8 cellular contexts compared by ENCODE assay signal in the genomic region with DNA sequence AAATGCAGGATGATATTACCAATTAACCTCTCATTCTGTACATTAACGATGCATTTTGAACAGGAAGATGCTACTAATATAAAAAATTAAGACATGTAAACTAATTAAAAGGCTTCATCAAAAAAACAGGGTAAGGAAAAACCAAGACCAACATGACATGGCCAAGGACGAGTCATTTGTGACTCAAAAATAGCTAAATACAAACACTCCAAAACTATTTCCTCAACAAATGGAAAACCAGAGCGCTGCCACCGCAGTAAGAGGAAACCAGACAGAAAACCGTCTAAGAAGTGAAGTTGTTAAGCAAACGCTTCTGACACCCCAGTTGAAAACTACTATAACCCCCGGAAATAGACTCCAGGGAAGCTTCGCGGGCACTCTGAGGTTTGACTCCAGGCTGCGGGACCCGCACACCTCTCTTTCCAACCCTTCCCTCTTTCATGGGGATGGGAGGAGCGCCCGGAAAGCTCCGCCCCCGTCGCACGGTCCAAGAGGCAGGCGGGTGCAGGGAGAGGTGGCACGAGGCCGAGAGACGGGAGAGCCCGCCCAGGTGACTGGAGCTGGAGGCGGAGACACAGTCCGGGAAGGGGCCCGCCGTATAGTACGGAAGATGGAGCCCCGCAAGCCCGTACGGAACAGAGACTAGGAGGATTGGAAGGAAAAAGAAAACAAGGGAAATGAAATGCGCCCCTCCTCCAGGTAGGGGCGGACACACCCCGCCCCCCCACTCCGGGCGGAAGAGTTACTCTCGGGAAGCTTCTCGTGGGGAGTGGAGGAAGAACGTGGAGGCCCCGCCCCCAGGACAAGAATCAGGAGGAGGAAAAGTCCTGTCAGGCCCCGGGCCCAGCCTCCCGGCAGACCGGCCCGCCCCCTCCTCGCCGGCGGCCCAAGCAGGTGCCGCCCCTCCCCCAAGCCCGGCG. TPM values are rescaled to one million over a fixed set of nuclear protein-coding genes. Genes with fewer than 3 reads are reported as not detected.
DNase-seq lines count a peak whose midpoint lies in the region; ATAC-seq and TF ChIP-seq lines count a peak whose summit lies in the region.

No MANE protein-coding gene starts in this region.

- H3K9ac ChIP-seq in adipocyte (ENCODE audit: low read length), result peak overlapping the region; percentile 90
- H3K9ac ChIP-seq in parathyroid adenoma, result peak overlapping the region; percentile 77

- H3K36me3 ChIP-seq in adipocyte (ENCODE audit: control insufficient read depth, insufficient read depth, low read length, severe bottlenecking) (no peaks in the 10 kb centered on the region), parathyroid adenoma (ENCODE audit: control insufficient read depth, insufficient read depth, low read length) (no peaks in the 10 kb centered on the region), tibial nerve (peaks cover 0 to 19% (median 0%) of the 10 kb centered on the region in 3 donors)

- WGBS in tibial nerve, 2 donors, result 1 to 2% methylated on average over 39 to 48 of the region's 49 CpGs

- peak; percentile 35 to 70 for TF ChIP-seq EP300 in tibial nerve (IDR thresholded peaks at IDR 0.05)

- peak overlapping the region; percentile 73 for H2AFZ ChIP-seq in parathyroid adenoma

- peak in 1 of 2 donors; percentile 40 for TF ChIP-seq POLR2A in tibial nerve (IDR thresholded peaks at IDR 0.05)

- DNase-seq in GM10266 (ENCODE audit: extremely low spot score) (peak; percentile 86), NCI-H1105 treated with DMSO at 0.1 percent for 48 hours (lab: John Stamatoyannopoulos, UW) (peak; percentile 79), SW 1271 (lab: John Stamatoyannopoulos, UW) (peak; percentile 84 to 94), adipocyte (ENCODE audit: low read depth) (peak; percentile 93), cardiac septum (ENCODE audit: low spot score) (peak; percentile 96), tibial nerve (ENCODE audit: low spot score in 2 of 2) (peak; percentile 85 to 90)

- peaks cover 22% of the 10 kb centered on the region for H3K79me2 ChIP-seq in parathyroid adenoma

- H3K4me3 ChIP-seq in adipocyte (ENCODE audit: low read length) (peak overlapping the region; percentile 94), parathyroid adenoma (ENCODE audit: low read depth, low read length) (peak overlapping the region; percentile 90), tibial nerve (peak overlapping the region; percentile 79 to 93 (median 84))

- TF ChIP-seq CTCF in GM10266 (IDR thresholded peaks at IDR 0.05; ENCODE audit: control insufficient read depth, insufficient read depth, low read depth, missing control alignments) (no peak), parathyroid adenoma (IDR thresholded peaks at IDR 0.05) (no peak), tibial nerve (IDR thresholded peaks at IDR 0.05) (no peak)

- intact Hi-C loops in cardiac septum (cut with DNase I), result loop anchor here (2.0 kb wide), 1 partner anchor 108 kb away; a partner anchor contains a TSS

- peak overlapping the region; percentile 56 for H3K4me2 ChIP-seq in parathyroid adenoma (ENCODE audit: low read length)

- ATAC-seq in HG02678 (IDR thresholded peaks at IDR 0.05; ENCODE audit: unreplicated experiment), result peak; percentile 54

- peaks cover 9% of the 10 kb centered on the region for H3K4me1 ChIP-seq in adipocyte (ENCODE audit: control insufficient read depth, insufficient read depth, low read length)
- H3K4me1 ChIP-seq in parathyroid adenoma, result no peaks in the 10 kb centered on the region
- H3K4me1 ChIP-seq in tibial nerve, result peaks cover 0 to 25% (median 2%) of the 10 kb centered on the region in 4 donors

- H3K9me3 ChIP-seq in adipocyte (ENCODE audit: control insufficient read depth, low read length) (no peaks in the 10 kb centered on the region), parathyroid adenoma (ENCODE audit: control insufficient read depth, low read length) (no peaks in the 10 kb centered on the region), tibial nerve (no peaks in the 10 kb centered on the region)

- H3K27ac ChIP-seq in parathyroid adenoma (peak overlapping the region; percentile 94), tibial nerve (peak overlapping the region; percentile 96 to 99 (median 98))

- H3K27me3 ChIP-seq in adipocyte (replicated peaks; ENCODE audit: control insufficient read depth, insufficient read depth, low read length) (no peaks in the 10 kb centered on the region), parathyroid adenoma (ENCODE audit: control insufficient read depth, insufficient read depth, low read length) (no peaks in the 10 kb centered on the region), tibial nerve (no peaks in the 10 kb centered on the region)

RNA-seq across cellular contexts. Expression of a gene that starts 0.7 kb away (rescaled TPM):
- total RNA-seq in cardiac septum (15.4 TPM), tibial nerve (10 to 100 TPM; 15.7 to 23.2 (median 18.1) TPM)

RNA-seq across cellular contexts. Expression of a gene that starts 39.4 kb away (rescaled TPM):
- total RNA-seq in cardiac septum, result 16.5 TPM
- total RNA-seq in tibial nerve, result 10 to 100 TPM; 21.0 to 35.8 (median 28.5) TPM

Comparison
In these comparisons a context has a peak if more than half of its experiments do, and no peak if none do; other contexts are left out.
1. Peak in every context shown above with its lines: DNase-seq, ATAC-seq, H3K4me3 ChIP-seq and H3K27ac ChIP-seq.